Comparison of ENCODE assay signal across 8 cellular contexts in genomic region chr6:111481836-111482235, GRCh38. TPM values are rescaled to one million over a fixed set of nuclear protein-coding genes. Genes with fewer than 3 reads are reported as not detected.
A peak's percentile ranks its signal among the peaks of the same experiment; 100 is the strongest.
DNase-seq lines count a peak whose midpoint lies in the region; ATAC-seq, FAIRE-seq and TF ChIP-seq lines count a peak whose summit lies in the region.

No MANE protein-coding gene starts in this region.

- peak; percentile 28 for ATAC-seq in GM19438 (IDR thresholded peaks at IDR 0.05; ENCODE audit: low read depth, unreplicated experiment)

- WGBS in mesodermal cell (ENCODE audit: insufficient coverage in 2 of 2), 2 experiments: 0 to 3% methylated on average over 6 of the region's 10 CpGs

- CTCF ChIA-PET in AG04449 (lab: Yijun Ruan, JAX): interaction anchor here (0.9 to 1.2 kb wide), 2 partner anchors 88 to 223 kb away, joined by 3 read pairs; a partner anchor contains a TSS

- H3K4me1 ChIP-seq in mesodermal cell (ENCODE audit: control insufficient read depth, insufficient read depth, low read length, poor library complexity, severe bottlenecking): peaks cover 15% of the 10 kb centered on the region

- DNase-seq in AG04449 (ENCODE audit: low read depth, low spot score): no peak
- no peak for DNase-seq in LNCaP clone FGC (ENCODE audit: low read depth)
- DNase-seq in bronchial epithelial cell (ENCODE audit: low read depth): no peak
- no peak for DNase-seq in NCI-H146 treated with DMSO at 0.1 percent for 48 hours (lab: John Stamatoyannopoulos, UW; ENCODE audit: unreplicated experiment)
- no peak for DNase-seq in NCI-H446 treated with DMSO at 0.1 percent for 48 hours (lab: John Stamatoyannopoulos, UW)
- DNase-seq in effector CD8-positive, alpha-beta T cell (lab: John Stamatoyannopoulos, UW): no peak

- H3K4me3 ChIP-seq in AG04449 (ENCODE audit: low read depth, low read length) (peak overlapping the region; percentile 81), LNCaP clone FGC (ENCODE audit: low read depth, low read length) (peak overlapping the region; percentile 69), bronchial epithelial cell (ENCODE audit: low read depth, low read length) (peak overlapping the region; percentile 86), mesodermal cell (ENCODE audit: extremely low read depth, insufficient read depth, low read length, poor library complexity, severe bottlenecking) (peak overlapping the region; percentile 74)

- H3K36me3 ChIP-seq in bronchial epithelial cell (ENCODE audit: control insufficient read depth, insufficient read depth, low read length) (no peaks in the 10 kb centered on the region), mesodermal cell (ENCODE audit: control insufficient read depth, insufficient read depth, low read length) (peaks cover 10% of the 10 kb centered on the region)

- H3K27me3 ChIP-seq in bronchial epithelial cell (ENCODE audit: control insufficient read depth, insufficient read depth, low read length): no peaks in the 10 kb centered on the region

- FAIRE-seq in bronchial epithelial cell (lab: Jason Lieb, UNC): no peak

- peaks cover 4% of the 10 kb centered on the region for H3K9me3 ChIP-seq in mesodermal cell (ENCODE audit: control insufficient read depth, low read length)

- peak overlapping the region; percentile 97 for H3K27ac ChIP-seq in mesodermal cell (ENCODE audit: low read depth, low read length, severe bottlenecking)

- POLR2A ChIA-PET in AG04449 (lab: Yijun Ruan, JAX): no interaction called here

- TF ChIP-seq CTCF in AG04449 (IDR thresholded peaks at IDR 0.05; ENCODE audit: insufficient read depth, low read length, missing control alignments) (no peak), LNCaP clone FGC (IDR thresholded peaks at IDR 0.05; ENCODE audit: control insufficient read depth, extremely low read depth, insufficient read depth) (no peak), bronchial epithelial cell (IDR thresholded peaks at IDR 0.05; ENCODE audit: insufficient read depth, low read length, severe bottlenecking) (no peak)

RNA-seq across cellular contexts. Expression of gene REV3L, which starts 1.2 kb away (rescaled TPM):
- total RNA-seq in bronchial epithelial cell: 8.4 and 11.1 TPM in 2 replicates
- polyA plus RNA-seq in mesodermal cell (2013, experiment 1 of 2): 7.4 TPM
- polyA plus RNA-seq in mesodermal cell (2013, experiment 2 of 2): 7.8 TPM
